1 cellular context compared by ENCODE assay signal in the genomic region with DNA sequence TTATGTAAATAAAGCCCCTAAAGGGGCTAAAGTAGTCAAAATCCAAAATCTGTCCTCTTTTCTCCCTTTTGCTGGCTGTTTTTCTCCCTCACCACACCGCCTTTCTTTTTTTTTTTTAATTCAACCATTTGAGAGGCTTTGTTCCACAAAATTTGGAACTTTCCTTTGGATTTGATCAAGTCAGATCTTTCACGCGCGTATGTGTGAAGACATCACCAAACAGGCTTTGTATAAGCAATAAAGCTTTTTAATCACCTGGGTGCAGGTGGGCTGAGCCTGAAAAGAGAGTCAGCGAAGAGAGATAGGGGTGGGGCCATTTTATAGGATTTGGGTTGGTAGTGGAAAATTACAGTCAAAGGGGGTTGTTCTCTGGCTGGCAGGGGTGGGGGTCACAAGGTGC.
TF ChIP-seq lines count a peak whose summit lies in the region.

No MANE protein-coding gene starts in this region.

TF ChIP-seq in WTC11, 78 proteins besides CTCF, POLR2A, EP300 and RAD21 (continued from another document):
- no peak for TF ChIP-seq ZNF425 (CRISPR knock-in tag; conservative IDR thresholded peaks at IDR 0.05)
